ENCODE assay signal across 8 cellular contexts in genomic region chr2:230661072-230661957, GRCh38. TPM values are rescaled to one million over a fixed set of nuclear protein-coding genes. Genes with fewer than 3 reads are reported as not detected.
DNase-seq lines count a peak whose midpoint lies in the region; TF ChIP-seq lines count a peak whose summit lies in the region.

No MANE protein-coding gene starts in this region.

- H3K9me3 ChIP-seq in thymus (ENCODE audit: control insufficient read depth): no peaks in the 10 kb centered on the region

- TF ChIP-seq CTCF in chondrocyte (IDR thresholded peaks at IDR 0.05): no peak

- H3K4me1 Mint-ChIP-seq in IgD-negative memory B cell: peaks cover 46 to 78% (median 72%) of the 10 kb centered on the region in 3 donors
- peaks cover 90% of the 10 kb centered on the region for H3K4me1 Mint-ChIP-seq in activated naive CD8-positive, alpha-beta T cell (ENCODE audit: low read depth)
- no peaks in the 10 kb centered on the region for H3K4me1 Mint-ChIP-seq in chondrocyte (ENCODE audit: low read depth)

- peak overlapping the region; percentile 81 to 93 (median 92) for H3K27ac Mint-ChIP-seq in IgD-negative memory B cell
- peak overlapping the region; percentile 99 for H3K27ac Mint-ChIP-seq in activated naive CD8-positive, alpha-beta T cell
- no peak overlapping the region for H3K27ac Mint-ChIP-seq in chondrocyte (ENCODE audit: unreplicated experiment)

- H3K27me3 ChIP-seq in thymus (ENCODE audit: control insufficient read depth, insufficient read depth): no peaks in the 10 kb centered on the region

- no peaks in the 10 kb centered on the region for H3K36me3 ChIP-seq in thymus (ENCODE audit: control insufficient read depth, insufficient read depth)

- H3K27me3 Mint-ChIP-seq in IgD-negative memory B cell (no peaks in the 10 kb centered on the region), chondrocyte (ENCODE audit: low read depth) (no peaks in the 10 kb centered on the region)
- no peaks in the 10 kb centered on the region for H3K27me3 Mint-ChIP-seq in activated naive CD8-positive, alpha-beta T cell

- H3K36me3 Mint-ChIP-seq in IgD-negative memory B cell (peaks cover 2% of the 10 kb centered on the region), chondrocyte (ENCODE audit: low read depth) (no peaks in the 10 kb centered on the region)
- no peaks in the 10 kb centered on the region for H3K36me3 Mint-ChIP-seq in activated naive CD8-positive, alpha-beta T cell

- H3K9me3 Mint-ChIP-seq in IgD-negative memory B cell (no peaks in the 10 kb centered on the region), chondrocyte (ENCODE audit: low read depth) (no peaks in the 10 kb centered on the region)
- no peaks in the 10 kb centered on the region for H3K9me3 Mint-ChIP-seq in activated naive CD8-positive, alpha-beta T cell (ENCODE audit: low read depth)

- peak overlapping the region; percentile 75 for H3K27ac ChIP-seq in thymus (ENCODE audit: low read depth)

- 45% methylated on average over 8 of the region's 8 CpGs for whole genome bisulfite sequencing in thymus

- DNase-seq in activated gamma-delta T cell treated with Interleukin-2 at 50 U/mL for 16 hours (peak; percentile 38), activated gamma-delta T cell (lab: John Stamatoyannopoulos, UW) (no peak), dedifferentiated amniotic fluid mesenchymal stem cell (ENCODE audit: extremely low spot score) (no peak), dermis blood vessel endothelial cell (no peak), chondrocyte (ENCODE audit: low spot score) (no peak)

- H3K4me3 Mint-ChIP-seq in IgD-negative memory B cell (peak overlapping the region; percentile 30 to 86 (median 57)), chondrocyte (ENCODE audit: unreplicated experiment) (no peak overlapping the region)
- peak overlapping the region; percentile 70 for H3K4me3 Mint-ChIP-seq in activated naive CD8-positive, alpha-beta T cell

- no peak overlapping the region for H3K4me3 ChIP-seq in thymus (ENCODE audit: low read length)

- peaks cover 33% of the 10 kb centered on the region for H3K4me1 ChIP-seq in thymus (ENCODE audit: control insufficient read depth, insufficient read depth, low read length)

RNA-seq across cellular contexts. Expression of gene CAB39, which starts 51.3 kb away (rescaled TPM):
- polyA plus RNA-seq in IgD-negative memory B cell (46.8 TPM), thymus (49.2 TPM)
- total RNA-seq in dermis blood vessel endothelial cell (71.0 and 97.2 TPM in 2 replicates), chondrocyte (30.9 to 34.7 TPM (median 33.4 TPM) in 3 replicates)
